Comparison of ENCODE assay signal across 8 cellular contexts in the genomic region with DNA sequence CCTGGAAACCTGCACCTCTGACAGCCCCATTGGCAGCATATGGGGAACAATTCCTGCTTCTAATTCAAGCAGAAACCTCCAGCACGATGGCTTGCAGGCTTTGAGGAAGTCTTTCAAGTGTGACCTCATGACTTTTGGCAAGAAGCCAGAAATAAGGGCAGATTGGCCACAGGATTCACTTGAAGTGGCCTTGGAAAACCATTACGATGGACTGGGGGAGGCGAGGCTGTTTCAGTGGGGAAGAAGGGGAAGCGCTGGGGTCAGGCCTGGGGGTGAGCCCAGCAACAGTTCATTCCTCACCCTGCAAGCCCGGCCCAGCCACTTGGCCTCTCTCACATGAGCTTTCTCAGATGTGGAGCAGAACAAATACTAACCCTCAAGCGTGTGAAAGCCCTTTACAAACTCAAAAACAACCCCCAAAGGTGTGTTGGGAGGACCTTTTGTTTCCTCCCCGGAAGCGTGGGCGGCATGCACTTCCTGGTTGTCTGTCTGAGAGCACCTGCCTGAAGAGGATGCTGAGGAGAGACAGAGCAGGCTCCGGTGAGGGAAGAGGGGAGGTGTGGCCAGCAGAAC.
DNase-seq lines count a peak whose midpoint lies in the region; ATAC-seq and TF ChIP-seq lines count a peak whose summit lies in the region.

No MANE protein-coding gene starts in this region.

- H3K4me3 ChIP-seq in skin epidermis (no peak overlapping the region), coronary artery (no peak overlapping the region)

- TF ChIP-seq CTCF in coronary artery (IDR thresholded peaks at IDR 0.05), result no peak

- H3K27ac ChIP-seq in skin epidermis (peak overlapping the region in 18 of 21 experiments; percentile 5 to 90 (median 58)), coronary artery (no peak overlapping the region)

- ATAC-seq in HG02870 (IDR thresholded peaks at IDR 0.05; ENCODE audit: unreplicated experiment), result peak; percentile 71
- no peak for ATAC-seq in HG03460 (IDR thresholded peaks at IDR 0.05; ENCODE audit: unreplicated experiment)

- DNase-seq in GM04504 (ENCODE audit: low read depth) (peak; percentile 21), RKO (ENCODE audit: low spot score) (peak; percentile 74), activated T-helper 1 cell treated with Interleukin-2 at 50 U/mL for 16 hours (ENCODE audit: low read depth) (peak; percentile 86), glomerular visceral epithelial cell (ENCODE audit: extremely low spot score) (peak; percentile 90), coronary artery (ENCODE audit: low spot score) (no peak)

Comparison
In these comparisons a context has a peak if more than half of its experiments do, and no peak if none do; other contexts are left out.
1. H3K27ac ChIP-seq: peak in skin epidermis (18 of 21); none in coronary artery (0 of 2).